15 cellular contexts compared by ENCODE assay signal in the genomic region with DNA sequence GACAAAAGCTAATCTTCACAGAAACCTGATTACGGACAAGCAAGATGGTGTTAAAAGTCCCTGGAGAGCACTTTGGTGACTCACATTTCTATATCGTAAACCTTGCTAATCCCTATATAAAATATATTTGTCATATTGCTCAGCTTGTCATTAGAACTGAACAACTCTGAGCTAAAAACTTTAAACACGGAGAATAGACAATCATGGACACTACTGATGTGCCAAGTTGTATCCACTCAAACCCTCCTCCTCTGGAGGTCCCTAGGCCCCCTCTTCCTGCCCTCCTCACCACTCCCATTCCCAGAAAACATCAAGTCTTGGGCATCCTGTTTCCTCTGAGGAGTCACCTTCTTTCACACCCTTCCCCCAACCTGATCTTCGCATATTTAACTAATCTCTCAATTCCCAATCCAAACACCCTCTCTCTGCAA.
DNase-seq lines count a peak whose midpoint lies in the region; ATAC-seq and TF ChIP-seq lines count a peak whose summit lies in the region.
"Had no signal": no experiment of that assay in that cellular context is flagged by ENCODE, and none has a peak within 500 bp of the region (broad histone marks: within the 10 kb centered on the region; RNA-seq: fewer than 3 reads in every experiment).

No MANE protein-coding gene starts in this region.

- H3K4me3 ChIP-seq in heart right ventricle (no peak overlapping the region), mammary epithelial cell (replicated peaks in 1 of 3; ENCODE audit: insufficient read depth in 1 of 3, low read depth in 2 of 3, low read length in 3 of 3) (no peak overlapping the region), aorta (ENCODE audit: low read length in 2 of 2) (no peak overlapping the region), left lung (no peak overlapping the region)
- H3K4me3 ChIP-seq: right lobe of liver had no signal

- in situ Hi-C loops in mammary epithelial cell (cut with MboI; ENCODE audit: low sequenced_read_pairs in 2 of 2) = no loop called here

- CTCF ChIA-PET in mammary epithelial cell (lab: Charles Lee; ENCODE audit: low non-redundant PET) = no interaction called here

- H3K79me2 ChIP-seq in mammary epithelial cell (ENCODE audit: insufficient read depth, low read length) = no peaks in the 10 kb centered on the region

- intact Hi-C loops in heart right ventricle (cut with DNase I) (no loop called here), Right ventricle myocardium inferior (cut with DNase I) (no loop called here), mammary epithelial cell (cut with micrococcal nuclease) (loop anchor here (5.0 kb wide), 2 partner anchors 43 to 47 kb away; no protein-coding TSS in a partner anchor), aorta (cut with DNase I) (loop anchor here in 1 of 2 donors (10.0 kb wide), 1 partner anchor 275 kb away; no protein-coding TSS in a partner anchor), left lung (cut with DNase I) (no loop called here)

- H3K4me3 Mint-ChIP-seq in mesothelial cell of epicardium = no peak overlapping the region
- H3K4me3 Mint-ChIP-seq: activated CD8-positive, alpha-beta T cell treated with anti-CD3 and anti-CD28 coated beads for 36 hours had no signal

- peaks cover 0 to 7% (median 0%) of the 10 kb centered on the region in 11 donors for H3K9me3 ChIP-seq in heart right ventricle
- no peaks in the 10 kb centered on the region for H3K9me3 ChIP-seq in mammary epithelial cell (replicated peaks; ENCODE audit: insufficient read depth, low read length)
- H3K9me3 ChIP-seq in aorta (ENCODE audit: control insufficient read depth, low read length) = no peaks in the 10 kb centered on the region
- H3K9me3 ChIP-seq in left lung = no peaks in the 10 kb centered on the region
- H3K9me3 ChIP-seq: right lobe of liver had no signal

- H3K4me1 ChIP-seq in heart right ventricle = peaks cover 0 to 38% (median 21%) of the 10 kb centered on the region in 9 donors
- peaks cover 24% of the 10 kb centered on the region for H3K4me1 ChIP-seq in mammary epithelial cell (ENCODE audit: insufficient read depth, low read length)
- peaks cover 6% of the 10 kb centered on the region in 2 donors for H3K4me1 ChIP-seq in aorta (ENCODE audit: control insufficient read depth in 1 of 2, insufficient read depth in 2 of 2, low read length in 2 of 2)
- H3K4me1 ChIP-seq in left lung = peaks cover 5 to 36% of the 10 kb centered on the region in 2 donors
- H3K4me1 ChIP-seq: right lobe of liver had no signal

- H3K27ac Mint-ChIP-seq in mesothelial cell of epicardium = peak overlapping the region; percentile 4
- H3K27ac Mint-ChIP-seq: activated CD8-positive, alpha-beta T cell treated with anti-CD3 and anti-CD28 coated beads for 36 hours had no signal

- peaks cover 5% of the 10 kb centered on the region for H3K27me3 Mint-ChIP-seq in mesothelial cell of epicardium (ENCODE audit: low read depth)

- TF ChIP-seq CTCF in heart right ventricle (IDR thresholded peaks at IDR 0.05) (no peak), mammary epithelial cell (conservative IDR thresholded peaks at IDR 0.05 in 1 of 2, IDR thresholded peaks at IDR 0.05 in 1 of 2; ENCODE audit: extremely low read depth in 1 of 2, insufficient read depth in 1 of 2, low read depth in 1 of 2, low read length in 2 of 2) (no peak), mesothelial cell of epicardium (IDR thresholded peaks at IDR 0.05; ENCODE audit: unreplicated experiment) (no peak), left lung (IDR thresholded peaks at IDR 0.05) (no peak)

- H3K36me3 ChIP-seq in heart right ventricle = no peaks in the 10 kb centered on the region
- no peaks in the 10 kb centered on the region for H3K36me3 ChIP-seq in mammary epithelial cell (ENCODE audit: insufficient read depth, low read length)
- H3K36me3 ChIP-seq in aorta (ENCODE audit: control insufficient read depth in 1 of 2, insufficient read depth in 2 of 2, low read length in 1 of 2) = no peaks in the 10 kb centered on the region
- H3K36me3 ChIP-seq in left lung = no peaks in the 10 kb centered on the region
- H3K36me3 ChIP-seq: brain microvascular endothelial cell, right lobe of liver had no signal

- BruUV-seq in mammary epithelial cell (replicated peaks; lab: Mats Ljungman, UMichigan) = no TSS peak

- WGBS in heart right ventricle, 2 donors = 66 to 71% methylated on average over 4 of the region's 4 CpGs
- WGBS in mammary epithelial cell (ENCODE audit: low coverage, missing lambda C conversion rate) = 89% methylated on average over 4 of the region's 4 CpGs
- WGBS in aorta, 2 donors = 16 to 26% methylated on average over 4 of the region's 4 CpGs

- H4K20me1 ChIP-seq in mammary epithelial cell (ENCODE audit: insufficient read depth, low read length) = no peaks in the 10 kb centered on the region

- no peaks in the 10 kb centered on the region for H3K36me3 Mint-ChIP-seq in mesothelial cell of epicardium

- H3K9ac ChIP-seq in mammary epithelial cell (ENCODE audit: insufficient read depth, low read length) = no peak overlapping the region

- no peak for DNase-seq in heart right ventricle
- DNase-seq in Right ventricle myocardium inferior (ENCODE audit: missing footprints) = no peak
- no peak for DNase-seq in mammary epithelial cell
- no peak for DNase-seq in mesothelial cell of epicardium (ENCODE audit: low spot score in 2 of 2, unreplicated experiment in 2 of 2)
- no peak for DNase-seq in aorta
- DNase-seq in left lung = no peak
- DNase-seq: ACHN; activated CD8-positive, alpha-beta T cell treated with anti-CD3 and anti-CD28 coated beads for 36 hours; brain microvascular endothelial cell; NCI-H1092; NCI-H446; right lobe of liver; RPMI8226 had no signal

- H3K27ac ChIP-seq in heart right ventricle (peak overlapping the region in 7 of 10 donors; percentile 24 to 84 (median 77)), mammary epithelial cell (ENCODE audit: insufficient read depth, low read depth, low read length) (no peak overlapping the region), aorta (ENCODE audit: low read depth in 1 of 2, low read length in 2 of 2) (peak overlapping the region; percentile 87 to 89), left lung (peak overlapping the region in 1 of 2 donors; percentile 79)
- H3K27ac ChIP-seq: right lobe of liver had no signal

- peaks cover 14% of the 10 kb centered on the region for H3K4me1 Mint-ChIP-seq in mesothelial cell of epicardium

- dilution Hi-C loops in mammary epithelial cell (cut with HindIII; ENCODE audit: low sequenced_read_pairs) = no loop called here

- no peaks in the 10 kb centered on the region for H3K27me3 ChIP-seq in heart right ventricle
- no peaks in the 10 kb centered on the region for H3K27me3 ChIP-seq in mammary epithelial cell (ENCODE audit: insufficient read depth, low read length)
- H3K27me3 ChIP-seq in aorta (ENCODE audit: control insufficient read depth in 1 of 2, insufficient read depth in 2 of 2, low read length in 1 of 2) = no peaks in the 10 kb centered on the region
- no peaks in the 10 kb centered on the region for H3K27me3 ChIP-seq in left lung
- H3K27me3 ChIP-seq: brain microvascular endothelial cell, right lobe of liver had no signal

- ATAC-seq in heart right ventricle (no peak), Right ventricle myocardium inferior (no peak), aorta (ENCODE audit: low FRiP score) (no peak), left lung (no peak), HG03175 (IDR thresholded peaks at IDR 0.05; ENCODE audit: unreplicated experiment) (no peak), HG03025 (IDR thresholded peaks at IDR 0.05; ENCODE audit: low FRiP score, unreplicated experiment) (no peak)
- ATAC-seq: activated CD8-positive, alpha-beta T cell treated with anti-CD3 and anti-CD28 coated beads for 36 hours had no signal

- no peaks in the 10 kb centered on the region for H3K9me3 Mint-ChIP-seq in mesothelial cell of epicardium
- H3K9me3 Mint-ChIP-seq: activated CD8-positive, alpha-beta T cell treated with anti-CD3 and anti-CD28 coated beads for 36 hours had no signal

- peak overlapping the region; percentile 17 for H2AFZ ChIP-seq in mammary epithelial cell (ENCODE audit: low read depth, low read length)

- no peak overlapping the region for H3K4me2 ChIP-seq in mammary epithelial cell (ENCODE audit: insufficient read depth, low read depth, low read length)
